In the genomic region with DNA sequence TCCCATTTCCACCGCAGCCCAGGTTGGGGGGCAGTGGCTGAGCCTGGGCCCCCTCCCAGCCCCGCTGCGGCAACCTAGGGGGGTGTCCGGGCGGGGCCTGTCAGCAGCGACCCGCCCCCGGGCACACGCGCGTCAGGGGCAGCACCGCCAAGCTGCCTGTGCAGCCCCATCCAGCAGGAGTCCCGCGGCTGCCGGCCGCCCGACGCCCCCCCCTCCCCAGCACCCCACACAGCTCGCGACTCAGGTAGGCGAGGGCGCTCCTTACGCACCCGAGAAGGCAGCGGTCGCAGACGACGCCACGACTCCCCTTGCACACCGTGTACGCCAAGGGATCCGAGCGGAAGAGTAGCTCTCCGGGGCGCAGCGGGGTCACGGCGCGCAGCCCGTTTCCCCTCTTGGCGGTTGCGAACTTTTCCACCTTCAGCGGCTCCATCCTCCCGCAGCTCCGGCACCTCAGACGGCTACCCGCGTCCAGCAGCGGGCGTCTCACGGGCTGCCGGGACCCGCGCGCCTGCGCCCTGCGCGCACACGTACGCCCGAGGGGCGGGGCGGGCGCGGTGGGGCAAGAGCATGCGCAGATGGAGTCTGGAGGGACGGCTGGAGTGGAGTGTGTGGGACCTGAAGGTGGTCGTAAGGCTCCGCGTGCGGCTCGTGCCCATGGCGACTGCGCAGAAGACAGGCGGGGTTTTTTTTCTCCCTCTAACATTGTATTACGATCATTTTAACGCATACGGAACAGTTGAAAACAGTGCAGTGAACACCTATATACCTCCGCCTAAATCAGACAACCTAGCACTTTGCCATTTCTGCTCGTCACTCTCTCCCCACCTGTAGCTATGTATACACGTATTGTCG, we compare ENCODE assay signal across 1 cellular context.
TF ChIP-seq lines count a peak whose summit lies in the region.

SMYD3 (minus strand) TSS at position 495 of the 855 bp plus-strand sequence.

TF ChIP-seq in HepG2, 621 proteins besides CTCF, POLR2A, EP300 and RAD21 (continued from another document and continues in another):
- no peak for TF ChIP-seq MLX (CRISPR knock-in tag; IDR thresholded peaks at IDR 0.05)
- peak; percentile 57 for TF ChIP-seq RBM39 (IDR thresholded peaks at IDR 0.05; ENCODE audit: low read depth, low read length, poor library complexity, severe bottlenecking)
- TF ChIP-seq RFX3 (CRISPR knock-in tag; IDR thresholded peaks at IDR 0.05) = no peak
- peak; percentile 70 for TF ChIP-seq TAF1 (CRISPR knock-in tag; IDR thresholded peaks at IDR 0.05)
- TF ChIP-seq ZNF773 (CRISPR knock-in tag; IDR thresholded peaks at IDR 0.05; ENCODE audit: borderline replicate concordance) = no peak
- peak; percentile 63; the same call in 1 of the 2 replicates for TF ChIP-seq ERF (CRISPR knock-in tag; IDR thresholded peaks at IDR 0.05)
- 0 out of 2 replicates have a peak, but pooled peaks have one; percentile 19 for TF ChIP-seq ZMAT3 (CRISPR knock-in tag; conservative IDR thresholded peaks at IDR 0.05)
- TF ChIP-seq ZHX1 (CRISPR knock-in tag; IDR thresholded peaks at IDR 0.05; ENCODE audit: low read depth) = peak; percentile 26; the same call in 1 of the 2 replicates
- no peak for TF ChIP-seq ZNF326 (CRISPR knock-in tag; IDR thresholded peaks at IDR 0.05; ENCODE audit: borderline replicate concordance)
- TF ChIP-seq, protein P1, sequence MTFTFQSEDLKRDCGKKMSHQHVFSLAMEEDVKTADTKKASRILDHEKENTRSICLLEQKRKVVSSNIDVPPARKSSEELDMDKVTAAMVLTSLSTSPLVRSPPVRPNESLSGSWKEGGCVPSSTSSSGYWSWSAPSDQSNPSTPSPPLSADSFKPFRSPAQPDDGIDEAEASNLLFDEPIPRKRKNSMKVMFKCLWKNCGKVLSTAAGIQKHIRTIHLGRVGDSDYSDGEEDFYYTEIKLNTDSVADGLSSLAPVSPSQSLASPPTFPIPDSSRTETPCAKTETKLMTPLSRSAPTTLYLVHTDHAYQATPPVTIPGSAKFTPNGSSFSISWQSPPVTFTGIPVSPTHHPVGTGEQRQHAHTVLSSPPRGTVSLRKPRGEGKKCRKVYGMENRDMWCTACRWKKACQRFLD (CRISPR knock-in tag; IDR thresholded peaks at IDR 0.05; ENCODE audit: borderline replicate concordance) = 0 out of 2 replicates have a peak, but pooled peaks have one; percentile 38
- TF ChIP-seq ZBTB43 (CRISPR knock-in tag; conservative IDR thresholded peaks at IDR 0.05) = peak; percentile 49; the same call in 1 of the 2 replicates
- TF ChIP-seq ZNF34 (CRISPR knock-in tag; IDR thresholded peaks at IDR 0.05; ENCODE audit: borderline replicate concordance) = 0 out of 2 replicates have a peak, but pooled peaks have one; percentile 75
- peak; percentile 35; the same call in 1 of the 2 replicates for TF ChIP-seq SIN3A (IDR thresholded peaks at IDR 0.05; ENCODE audit: borderline replicate concordance, low read depth, low read length)
- no peak for TF ChIP-seq ELK4 (CRISPR knock-in tag; IDR thresholded peaks at IDR 0.05; ENCODE audit: borderline replicate concordance)
- no peak for TF ChIP-seq SIX4 (CRISPR knock-in tag; IDR thresholded peaks at IDR 0.05)
- TF ChIP-seq, protein P2, sequence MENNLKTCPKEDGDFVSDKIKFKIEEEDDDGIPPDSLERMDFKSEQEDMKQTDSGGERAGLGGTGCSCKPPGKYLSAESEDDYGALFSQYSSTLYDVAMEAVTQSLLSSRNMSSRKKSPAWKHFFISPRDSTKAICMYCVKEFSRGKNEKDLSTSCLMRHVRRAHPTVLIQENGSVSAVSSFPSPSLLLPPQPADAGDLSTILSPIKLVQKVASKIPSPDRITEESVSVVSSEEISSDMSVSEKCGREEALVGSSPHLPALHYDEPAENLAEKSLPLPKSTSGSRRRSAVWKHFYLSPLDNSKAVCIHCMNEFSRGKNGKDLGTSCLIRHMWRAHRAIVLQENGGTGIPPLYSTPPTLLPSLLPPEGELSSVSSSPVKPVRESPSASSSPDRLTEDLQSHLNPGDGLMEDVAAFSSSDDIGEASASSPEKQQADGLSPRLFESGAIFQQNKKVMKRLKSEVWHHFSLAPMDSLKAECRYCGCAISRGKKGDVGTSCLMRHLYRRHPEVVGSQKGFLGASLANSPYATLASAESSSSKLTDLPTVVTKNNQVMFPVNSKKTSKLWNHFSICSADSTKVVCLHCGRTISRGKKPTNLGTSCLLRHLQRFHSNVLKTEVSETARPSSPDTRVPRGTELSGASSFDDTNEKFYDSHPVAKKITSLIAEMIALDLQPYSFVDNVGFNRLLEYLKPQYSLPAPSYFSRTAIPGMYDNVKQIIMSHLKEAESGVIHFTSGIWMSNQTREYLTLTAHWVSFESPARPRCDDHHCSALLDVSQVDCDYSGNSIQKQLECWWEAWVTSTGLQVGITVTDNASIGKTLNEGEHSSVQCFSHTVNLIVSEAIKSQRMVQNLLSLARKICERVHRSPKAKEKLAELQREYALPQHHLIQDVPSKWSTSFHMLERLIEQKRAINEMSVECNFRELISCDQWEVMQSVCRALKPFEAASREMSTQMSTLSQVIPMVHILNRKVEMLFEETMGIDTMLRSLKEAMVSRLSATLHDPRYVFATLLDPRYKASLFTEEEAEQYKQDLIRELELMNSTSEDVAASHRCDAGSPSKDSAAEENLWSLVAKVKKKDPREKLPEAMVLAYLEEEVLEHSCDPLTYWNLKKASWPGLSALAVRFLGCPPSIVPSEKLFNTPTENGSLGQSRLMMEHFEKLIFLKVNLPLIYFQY (CRISPR knock-in tag; IDR thresholded peaks at IDR 0.05; ENCODE audit: borderline replicate concordance) = 0 out of 2 replicates have a peak, but pooled peaks have one; percentile 10
- no peak for TF ChIP-seq ATF1 (CRISPR knock-in tag; IDR thresholded peaks at IDR 0.05)
- TF ChIP-seq, protein P3, sequence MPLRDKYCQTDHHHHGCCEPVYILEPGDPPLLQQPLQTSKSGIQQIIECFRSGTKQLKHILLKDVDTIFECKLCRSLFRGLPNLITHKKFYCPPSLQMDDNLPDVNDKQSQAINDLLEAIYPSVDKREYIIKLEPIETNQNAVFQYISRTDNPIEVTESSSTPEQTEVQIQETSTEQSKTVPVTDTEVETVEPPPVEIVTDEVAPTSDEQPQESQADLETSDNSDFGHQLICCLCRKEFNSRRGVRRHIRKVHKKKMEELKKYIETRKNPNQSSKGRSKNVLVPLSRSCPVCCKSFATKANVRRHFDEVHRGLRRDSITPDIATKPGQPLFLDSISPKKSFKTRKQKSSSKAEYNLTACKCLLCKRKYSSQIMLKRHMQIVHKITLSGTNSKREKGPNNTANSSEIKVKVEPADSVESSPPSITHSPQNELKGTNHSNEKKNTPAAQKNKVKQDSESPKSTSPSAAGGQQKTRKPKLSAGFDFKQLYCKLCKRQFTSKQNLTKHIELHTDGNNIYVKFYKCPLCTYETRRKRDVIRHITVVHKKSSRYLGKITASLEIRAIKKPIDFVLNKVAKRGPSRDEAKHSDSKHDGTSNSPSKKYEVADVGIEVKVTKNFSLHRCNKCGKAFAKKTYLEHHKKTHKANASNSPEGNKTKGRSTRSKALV (CRISPR knock-in tag; IDR thresholded peaks at IDR 0.05) = 0 out of 2 replicates have a peak, but pooled peaks have one; percentile 33
- TF ChIP-seq SIX1 (CRISPR knock-in tag; IDR thresholded peaks at IDR 0.05; ENCODE audit: borderline replicate concordance) = no peak
- TF ChIP-seq SALL1 (CRISPR knock-in tag; IDR thresholded peaks at IDR 0.05) = peak; percentile 62; the same call in 1 of the 2 replicates
- TF ChIP-seq ZNF224 (CRISPR knock-in tag; IDR thresholded peaks at IDR 0.05) = no peak
- no peak for TF ChIP-seq ZBTB37 (CRISPR knock-in tag; IDR thresholded peaks at IDR 0.05)
- no peak for TF ChIP-seq SP5 (CRISPR knock-in tag; IDR thresholded peaks at IDR 0.05; ENCODE audit: borderline replicate concordance, low read depth)
- TF ChIP-seq ZNF720 (CRISPR knock-in tag; IDR thresholded peaks at IDR 0.05) = no peak
- TF ChIP-seq HDAC6 (IDR thresholded peaks at IDR 0.05; ENCODE audit: low read depth, low read length) = no peak
- no peak for TF ChIP-seq NFKB2 (CRISPR knock-in tag; IDR thresholded peaks at IDR 0.05; ENCODE audit: borderline replicate concordance)
- TF ChIP-seq PAX8 (CRISPR knock-in tag; IDR thresholded peaks at IDR 0.05; ENCODE audit: borderline replicate concordance) = no peak
- TF ChIP-seq ZNF17 (CRISPR knock-in tag; IDR thresholded peaks at IDR 0.05) = no peak
- TF ChIP-seq MXI1 (IDR thresholded peaks at IDR 0.05; ENCODE audit: borderline replicate concordance, low read depth, low read length) = peak; percentile 15; the same call in 1 of the 3 replicates
- TF ChIP-seq ZNF160 (CRISPR knock-in tag; IDR thresholded peaks at IDR 0.05) = no peak
- TF ChIP-seq SIN3B (IDR thresholded peaks at IDR 0.05; ENCODE audit: low read length) = no peak
- TF ChIP-seq, protein P4, sequence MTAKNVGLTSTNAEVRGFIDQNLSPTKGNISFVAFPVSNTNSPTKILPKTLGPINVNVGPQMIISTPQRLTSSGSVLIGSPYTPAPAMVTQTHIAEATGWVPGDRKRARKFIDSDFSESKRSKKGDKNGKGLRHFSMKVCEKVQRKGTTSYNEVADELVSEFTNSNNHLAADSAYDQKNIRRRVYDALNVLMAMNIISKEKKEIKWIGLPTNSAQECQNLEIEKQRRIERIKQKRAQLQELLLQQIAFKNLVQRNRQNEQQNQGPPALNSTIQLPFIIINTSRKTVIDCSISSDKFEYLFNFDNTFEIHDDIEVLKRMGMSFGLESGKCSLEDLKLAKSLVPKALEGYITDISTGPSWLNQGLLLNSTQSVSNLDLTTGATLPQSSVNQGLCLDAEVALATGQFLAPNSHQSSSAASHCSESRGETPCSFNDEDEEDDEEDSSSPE (CRISPR knock-in tag; IDR thresholded peaks at IDR 0.05) = peak; percentile 62
- TF ChIP-seq ZNF841 (CRISPR knock-in tag; IDR thresholded peaks at IDR 0.05; ENCODE audit: borderline replicate concordance) = no peak
- no peak for TF ChIP-seq REPIN1 (CRISPR knock-in tag; IDR thresholded peaks at IDR 0.05; ENCODE audit: borderline replicate concordance, low read depth)
- TF ChIP-seq POLR2AphosphoS2 (IDR thresholded peaks at IDR 0.05; ENCODE audit: low read depth, low read length) = no peak
